ENCODE assay signal across 1 cellular context in genomic region chr10:58976254-58976653, GRCh38.
A peak's percentile ranks its signal among the peaks of the same experiment; 100 is the strongest.
TF ChIP-seq lines count a peak whose summit lies in the region.

No MANE protein-coding gene starts in this region.

TF ChIP-seq in HepG2, 621 proteins besides CTCF, POLR2A, EP300 and RAD21 (continued from another document):
- TF ChIP-seq PAXIP1 (CRISPR knock-in tag; conservative IDR thresholded peaks at IDR 0.05), result no peak
- TF ChIP-seq PHF8 (CRISPR knock-in tag; IDR thresholded peaks at IDR 0.05), result no peak
- peak; percentile 66; the same call in 1 of the 2 replicates for TF ChIP-seq CEBPB (IDR thresholded peaks at IDR 0.05; ENCODE audit: borderline replicate concordance, low read depth, low read length)
- 0 out of 2 replicates have a peak, but pooled peaks have one; percentile 8 for TF ChIP-seq NR2F6 (IDR thresholded peaks at IDR 0.05)
- TF ChIP-seq NR2F6 (CRISPR knock-in tag; IDR thresholded peaks at IDR 0.05), result 0 out of 2 replicates have a peak, but pooled peaks have one; percentile 14
- peak in 1 of 2 experiments; percentile 40; a peak in 1 of 4 replicates for TF ChIP-seq ATF4 (CRISPR knock-in tag; IDR thresholded peaks at IDR 0.05)
- TF ChIP-seq SAP130 (CRISPR knock-in tag; IDR thresholded peaks at IDR 0.05; ENCODE audit: low read depth), result no peak
- no peak for TF ChIP-seq MYPOP (CRISPR knock-in tag; IDR thresholded peaks at IDR 0.05)
- TF ChIP-seq RARA (CRISPR knock-in tag; IDR thresholded peaks at IDR 0.05), result 0 out of 2 replicates have a peak, but pooled peaks have one; percentile 18
- TF ChIP-seq ZNF331 (CRISPR knock-in tag; IDR thresholded peaks at IDR 0.05), result no peak
- no peak for TF ChIP-seq ZNF224 (CRISPR knock-in tag; IDR thresholded peaks at IDR 0.05)
- no peak for TF ChIP-seq PAWR (CRISPR knock-in tag; IDR thresholded peaks at IDR 0.05; ENCODE audit: borderline replicate concordance)
